Comparison of ENCODE assay signal across 9 cellular contexts in the genomic region with DNA sequence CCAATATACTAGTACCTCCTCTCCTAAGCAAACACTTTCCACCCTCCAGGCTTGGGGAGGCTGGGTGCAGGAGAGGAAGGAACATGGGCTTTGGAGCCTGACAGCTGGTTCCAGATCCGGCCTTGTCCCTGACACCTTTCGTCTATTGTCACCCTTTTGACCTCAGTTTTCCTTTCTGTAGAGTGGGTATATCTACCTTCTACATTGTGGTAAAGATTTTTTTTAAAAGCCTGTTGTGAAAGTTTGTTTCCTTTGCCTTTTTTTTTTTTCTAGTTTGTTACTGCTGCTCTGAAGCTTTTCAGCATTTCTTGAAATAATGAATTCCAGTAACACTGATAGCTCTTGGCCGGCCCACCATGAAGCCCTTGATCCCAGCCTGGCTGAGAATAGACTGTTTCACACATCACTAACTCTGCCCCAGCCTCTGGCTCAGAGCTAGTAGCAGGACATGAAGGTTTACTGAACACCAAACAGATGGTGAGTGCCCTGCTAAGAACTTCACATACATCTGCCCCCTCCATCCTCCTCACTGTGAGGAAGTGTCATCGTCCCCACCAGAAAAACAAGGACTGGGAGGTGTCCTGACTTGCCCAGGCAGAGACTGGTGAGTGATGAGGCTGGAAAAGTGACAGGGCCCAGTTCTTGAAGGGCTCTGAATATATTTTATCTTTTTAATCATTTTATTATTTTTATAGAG. TPM values are rescaled to one million over a fixed set of nuclear protein-coding genes. Genes with fewer than 3 reads are reported as not detected.
DNase-seq lines count a peak whose midpoint lies in the region; ATAC-seq, FAIRE-seq and TF ChIP-seq lines count a peak whose summit lies in the region.
"Had no signal": no experiment of that assay in that cellular context is flagged by ENCODE, and none has a peak within 500 bp of the region (broad histone marks: within the 10 kb centered on the region; RNA-seq: fewer than 3 reads in every experiment).

No MANE protein-coding gene starts in this region.

- peaks cover 40% of the 10 kb centered on the region for H3K4me1 Mint-ChIP-seq in T-helper 1 cell treated with Interleukin-12 subunit alpha and Interleukin-12 subunit beta and Interleukin-4 antibody, amounts not matched to agents 30 μg/mL and 1 μg/mL, for 36 hours (ENCODE audit: low read depth)

- no peaks in the 10 kb centered on the region for H3K9me3 Mint-ChIP-seq in T-helper 1 cell treated with Interleukin-12 subunit alpha and Interleukin-12 subunit beta and Interleukin-4 antibody, amounts not matched to agents 30 μg/mL and 1 μg/mL, for 36 hours

- peak; percentile 37; the same call in 1 of the 2 replicates for TF ChIP-seq POLR2A in GM12878 (IDR thresholded peaks at IDR 0.05; ENCODE audit: low read depth, low read length)

- POLR2A ChIA-PET in GM12878 (lab: Charles Lee), result interaction anchor here (0.7 to 17.0 kb wide), 20 partner anchors 9 to 227 kb away, joined by 3 to 271 read pairs (median 4); a partner anchor contains a TSS

- RAD21 ChIA-PET in GM12878 (lab: Charles Lee; ENCODE audit: unreplicated experiment), result interaction anchor here (0.9 to 14.9 kb wide), 14 partner anchors 8 to 95 kb away, joined by 3 to 252 read pairs (median 15); a partner anchor contains a TSS

- peak overlapping the region; percentile 60 for H3K9ac ChIP-seq in GM12878 (ENCODE audit: control insufficient read depth, insufficient read depth, low read length)

- no peaks in the 10 kb centered on the region for H3K27me3 ChIP-seq in GM12878 (replicated peaks in 1 of 2; ENCODE audit: control insufficient read depth in 2 of 2, insufficient read depth in 2 of 2, low read length in 1 of 2)
- no peaks in the 10 kb centered on the region for H3K27me3 ChIP-seq in psoas muscle (ENCODE audit: insufficient read depth in 3 of 3, low read length in 2 of 3)

- no peaks in the 10 kb centered on the region for H4K20me1 ChIP-seq in GM12878 (ENCODE audit: control insufficient read depth, insufficient read depth)

- ATAC-seq in GM12878, result peak; percentile 16
- peak in 1 of 4 donors; percentile 51 for ATAC-seq in psoas muscle
- no peak for ATAC-seq in GM18519 (IDR thresholded peaks at IDR 0.05; ENCODE audit: low FRiP score, unreplicated experiment)

- H3K27ac ChIP-seq in GM12878 (ENCODE audit: control insufficient read depth, insufficient read depth) (peak overlapping the region; percentile 93), psoas muscle (peak overlapping the region; percentile 71)
- H3K27ac ChIP-seq: neutrophil had no signal

- peaks cover 3% of the 10 kb centered on the region; the same call in 1 of the 2 replicates for H3K79me2 ChIP-seq in GM12878 (ENCODE audit: control insufficient read depth, insufficient read depth, low read length)

- DNase-seq in T-helper 1 cell (no peak), NCI-H345 treated with DMSO at 0.1 percent for 48 hours (lab: John Stamatoyannopoulos, UW; ENCODE audit: unreplicated experiment) (peak; percentile 47), GM12878 (ENCODE audit: low read depth, low spot score) (no peak), psoas muscle (no peak), SKM-1 (lab: John Stamatoyannopoulos, UW; ENCODE audit: unreplicated experiment) (no peak), AG20443 (ENCODE audit: low spot score) (no peak)

- intact Hi-C loops in GM12878 (cut with micrococcal nuclease; ENCODE audit: unreplicated experiment) (loop anchor here (1.0 to 5.0 kb wide), 2 partner anchors 18 to 35 kb away; a partner anchor contains a TSS), psoas muscle (cut with DNase I) (no loop called here)

- peaks cover 73% of the 10 kb centered on the region for H3K4me1 ChIP-seq in GM12878 (ENCODE audit: control insufficient read depth, insufficient read depth, low read length)
- peaks cover 33% of the 10 kb centered on the region for H3K4me1 ChIP-seq in psoas muscle

- TSS peak; percentile 83 for BruUV-seq in GM12878 (replicated peaks; lab: Mats Ljungman, UMichigan)

- SMC1A ChIA-PET in GM12878 (lab: Charles Lee; ENCODE audit: uncharacterized antibody, unreplicated experiment), result interaction anchor here (0.8 to 19.7 kb wide), 22 partner anchors 10 to 96 kb away, joined by 3 to 419 read pairs (median 5); a partner anchor contains a TSS

- TF ChIP-seq EP300 in GM12878 (IDR thresholded peaks at IDR 0.05; ENCODE audit: borderline replicate concordance in 1 of 2, control insufficient read depth in 1 of 2, low read depth in 2 of 2, low read length in 2 of 2), result no peak

- in situ Hi-C loops in GM12878 (cut with MboI), result loop anchor here (25.0 kb wide), 2 partner anchors 1420 to 1805 kb away; a partner anchor contains a TSS

- no peaks in the 10 kb centered on the region for H3K9me3 ChIP-seq in GM12878 (replicated peaks; ENCODE audit: control insufficient read depth, insufficient read depth, low read length)
- H3K9me3 ChIP-seq in psoas muscle, result no peaks in the 10 kb centered on the region
- H3K9me3 ChIP-seq: neutrophil had no signal

- H3K36me3 ChIP-seq in GM12878 (ENCODE audit: control insufficient read depth in 2 of 2, insufficient read depth in 2 of 2, low read length in 1 of 2) (no peaks in the 10 kb centered on the region), psoas muscle (ENCODE audit: insufficient read depth in 1 of 2, low read depth in 1 of 2) (no peaks in the 10 kb centered on the region)
- H3K36me3 ChIP-seq: neutrophil had no signal

- H3K4me3 ChIP-seq in GM12878 (peak overlapping the region; percentile 9; the same call in 1 of the 2 replicates), psoas muscle (no peak overlapping the region)

- H3K36me3 Mint-ChIP-seq in T-helper 1 cell treated with Interleukin-12 subunit alpha and Interleukin-12 subunit beta and Interleukin-4 antibody, amounts not matched to agents 30 μg/mL and 1 μg/mL, for 36 hours (ENCODE audit: low read depth), result no peaks in the 10 kb centered on the region

- H2AFZ ChIP-seq in GM12878 (ENCODE audit: control insufficient read depth, low read depth, low read length), result no peak overlapping the region; the same call in 1 of the 2 replicates

- H3K4me3 Mint-ChIP-seq in T-helper 1 cell treated with Interleukin-12 subunit alpha and Interleukin-12 subunit beta and Interleukin-4 antibody, amounts not matched to agents 30 μg/mL and 1 μg/mL, for 36 hours, result peak overlapping the region; percentile 30

- WGBS in GM12878 (ENCODE audit: insufficient coverage, insufficient replicate concordance, low lambda C conversion rate, missing lambda C conversion rate), result 3% methylated on average over 4 of the region's 4 CpGs
- WGBS in psoas muscle, 3 donors, result 74 to 82% (median 77%) methylated on average over 4 of the region's 4 CpGs

- no peak for TF ChIP-seq RAD21 in GM12878 (IDR thresholded peaks at IDR 0.05; ENCODE audit: insufficient read depth, low read depth, low read length)

- H3K4me2 ChIP-seq in GM12878 (ENCODE audit: control insufficient read depth, insufficient read depth), result peak overlapping the region; percentile 72

- CTCF ChIA-PET in GM12878 (lab: Yijun Ruan, JAX), result interaction anchor here (0.9 to 11.4 kb wide), 12 partner anchors 10 to 95 kb away, joined by 3 to 108 read pairs (median 6); a partner anchor contains a TSS

- TF ChIP-seq CTCF in GM12878 (IDR thresholded peaks at IDR 0.05 in 2 of 3, conservative IDR thresholded peaks at IDR 0.05 in 1 of 3; ENCODE audit: control insufficient read depth in 2 of 3, extremely low read depth in 1 of 3, insufficient read depth in 1 of 3, low read depth in 3 of 3, low read length in 3 of 3), result no peak
- no peak for TF ChIP-seq CTCF in psoas muscle (IDR thresholded peaks at IDR 0.05)

- H3K27ac Mint-ChIP-seq in T-helper 1 cell treated with Interleukin-12 subunit alpha and Interleukin-12 subunit beta and Interleukin-4 antibody, amounts not matched to agents 30 μg/mL and 1 μg/mL, for 36 hours, result peak overlapping the region; percentile 85

- FAIRE-seq in GM12878 (lab: Jason Lieb, UNC), result no peak

- H3K27me3 Mint-ChIP-seq in T-helper 1 cell treated with Interleukin-12 subunit alpha and Interleukin-12 subunit beta and Interleukin-4 antibody, amounts not matched to agents 30 μg/mL and 1 μg/mL, for 36 hours (ENCODE audit: low read depth), result no peaks in the 10 kb centered on the region

RNA-seq across cellular contexts. Expression of a gene that starts 33.1 kb away (rescaled TPM):
- 69.8 and 72.4 TPM in 2 replicates for total RNA-seq in GM12878 (2013; cell fraction: nucleolus; rRNA removed)
- total RNA-seq in GM12878 (2014; rRNA removed), result 403 and 449 TPM in 2 replicates
- total RNA-seq in GM12878 (2014; rRNA removed; fragmentation: Illumina TruSeq; extraction: Trizol), result 129 and 136 TPM in 2 replicates
- total RNA-seq in GM12878 (2021), result 278 and 285 TPM in 2 replicates
- polyA plus RNA-seq in GM12878 (2011; ENCODE audit: low read depth), result 28.8 TPM
- 33.6 and 44.0 TPM in 2 replicates for polyA plus RNA-seq in GM12878 (2011; rRNA removed)
- 121 and 124 TPM in 2 replicates for polyA plus RNA-seq in GM12878 (2011; cell fraction: cytosol; rRNA removed)
- polyA plus RNA-seq in GM12878 (2011; cell fraction: nucleus; rRNA removed), result 76.0 and 85.6 TPM in 2 replicates
- polyA plus RNA-seq in GM12878 (2012), result 61.0 and 127 TPM in 2 replicates
- polyA plus RNA-seq in GM12878 (2014; fragmentation: Illumina TruSeq; extraction: Trizol), result 44.0 and 122 TPM in 2 replicates
- 100 to 1,000 TPM in 1 of 2 experiments, 10 to 100 TPM in 1; 42.7 to 104 TPM for polyA plus RNA-seq in GM12878 (2014; fragmentation: Nextera tagmentation; extraction: Ambion mirVana)
- 389 and 394 TPM in 2 replicates for polyA plus RNA-seq in GM12878 (2014; rRNA removed)
- polyA plus RNA-seq in GM12878 (2016; fragmentation: Nextera tagmentation; extraction: Ambion mirVana), result 100 to 1,000 TPM; 459 to 475 TPM
- 19.2 and 51.3 TPM in 2 replicates for polyA minus RNA-seq in GM12878 (2011; rRNA and poly(A)+ RNA removed)
- polyA minus RNA-seq in GM12878 (2011; cell fraction: cytosol; rRNA and poly(A)+ RNA removed), result 35.9 and 41.3 TPM in 2 replicates
- polyA minus RNA-seq in GM12878 (2011; cell fraction: nucleus; rRNA and poly(A)+ RNA removed), result 76.6 and 97.0 TPM in 2 replicates
- total RNA-seq in psoas muscle, result 10 to 100 TPM; 17.8 to 97.3 (median 81.2) TPM
- polyA plus RNA-seq in psoas muscle, result 100 to 1,000 TPM in 1 of 3 donors, 10 to 100 TPM in 2; 26.8 to 126 (median 33.7) TPM
